In the genomic region with DNA sequence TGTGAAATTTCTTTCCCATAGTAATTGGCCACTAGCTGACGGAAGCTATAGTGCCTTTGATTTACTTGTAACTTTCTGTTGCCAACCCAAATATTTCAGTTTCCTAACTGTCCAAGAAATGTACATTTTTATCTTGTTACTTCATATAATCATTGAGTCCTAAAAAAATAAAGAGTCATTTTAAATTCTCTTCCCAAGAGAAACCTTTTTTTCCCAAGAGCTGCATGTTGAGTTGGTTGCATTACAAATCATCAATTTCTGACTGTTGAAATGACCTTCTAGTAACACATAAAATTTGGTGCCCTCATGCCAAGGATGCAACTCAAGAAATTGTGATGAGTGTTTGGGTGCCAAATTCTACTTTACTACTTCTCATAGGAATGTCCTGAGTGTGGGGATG, we compare ENCODE assay signal across 25 cellular contexts.
DNase-seq lines count a peak whose midpoint lies in the region; ATAC-seq and TF ChIP-seq lines count a peak whose summit lies in the region.
"Had no signal": no experiment of that assay in that cellular context is flagged by ENCODE, and none has a peak within 500 bp of the region (broad histone marks: within the 10 kb centered on the region; RNA-seq: fewer than 3 reads in every experiment).

No MANE protein-coding gene starts in this region.

- H2AFZ ChIP-seq in fibroblast of lung (ENCODE audit: low read length): no peak overlapping the region
- H2AFZ ChIP-seq: parathyroid adenoma had no signal

- H3K9me3 ChIP-seq in adipocyte (ENCODE audit: control insufficient read depth, low read length): peaks cover 13% of the 10 kb centered on the region
- no peaks in the 10 kb centered on the region for H3K9me3 ChIP-seq in fibroblast of lung (ENCODE audit: control insufficient read depth, insufficient read depth, low read depth, low read length)

- TF ChIP-seq CTCF in fibroblast of lung (conservative IDR thresholded peaks at IDR 0.05 in 1 of 2, IDR thresholded peaks at IDR 0.05 in 1 of 2; ENCODE audit: low read depth in 1 of 2, low read length in 2 of 2): no peak

- DNase-seq in EH (ENCODE audit: low read depth): peak; percentile 83
- DNase-seq in adipocyte (ENCODE audit: low read depth): peak; percentile 71
- DNase-seq in fibroblast of lung (ENCODE audit: low read depth in 2 of 2): peak; percentile 58 to 67
- DNase-seq in stromal cell of bone marrow (ENCODE audit: low read depth): peak; percentile 85
- no peak for DNase-seq in NCI-H524 treated with DMSO at 0.1 percent for 48 hours (lab: John Stamatoyannopoulos, UW)
- DNase-seq: activated CD4-positive, alpha-beta T cell treated with anti-CD3 and anti-CD28 coated beads for 36 hours; activated CD8-positive, alpha-beta T cell treated with anti-CD3 and anti-CD28 coated beads, Interleukin-2, amount 10 ng/mL, durations not matched to agents 7 days and 5 days; activated naive CD4-positive, alpha-beta T cell treated with anti-CD3 and anti-CD28 coated beads, Interleukin-2, amount 50 U/mL, for 16 hours; amygdala; C1 segment of cervical spinal cord; central memory CD4-positive, alpha-beta T cell; DMS53; GOT3; NCI-H1092; NCI-H1694; NCI-H446 treated with DMSO at 0.1 percent for 48 hours; nephron progenitor cell; spleen; T-helper 9 cell had no signal

- H3K27me3 ChIP-seq in adipocyte (replicated peaks; ENCODE audit: control insufficient read depth, insufficient read depth, low read length): no peaks in the 10 kb centered on the region
- H3K27me3 ChIP-seq in fibroblast of lung (ENCODE audit: control insufficient read depth, insufficient read depth, low read length): no peaks in the 10 kb centered on the region
- H3K27me3 ChIP-seq: spleen, tibial nerve had no signal

- H3K4me2 ChIP-seq in fibroblast of lung (ENCODE audit: extremely low read depth, insufficient read depth, low read length): no peak overlapping the region

- no peaks in the 10 kb centered on the region for H4K20me1 ChIP-seq in fibroblast of lung (ENCODE audit: control insufficient read depth, extremely low read depth, insufficient read depth, low read length)

- H3K27ac ChIP-seq in fibroblast of lung (ENCODE audit: insufficient read depth, low read length): no peak overlapping the region
- H3K27ac ChIP-seq: parathyroid adenoma, spleen, tibial nerve had no signal

- H3K4me1 ChIP-seq in adipocyte (ENCODE audit: control insufficient read depth, insufficient read depth, low read length) (no peaks in the 10 kb centered on the region), fibroblast of lung (ENCODE audit: control insufficient read depth, extremely low read depth, insufficient read depth, low read length) (no peaks in the 10 kb centered on the region)
- H3K4me1 ChIP-seq: parathyroid adenoma had no signal

- no peaks in the 10 kb centered on the region for H3K79me2 ChIP-seq in fibroblast of lung (ENCODE audit: control insufficient read depth, insufficient read depth, low read length)
- H3K79me2 ChIP-seq: parathyroid adenoma had no signal

- H3K36me3 ChIP-seq in adipocyte (ENCODE audit: control insufficient read depth, insufficient read depth, low read length, severe bottlenecking): no peaks in the 10 kb centered on the region
- H3K36me3 ChIP-seq in fibroblast of lung (ENCODE audit: control insufficient read depth, insufficient read depth, low read length): no peaks in the 10 kb centered on the region
- H3K36me3 ChIP-seq: spleen, tibial nerve had no signal

- H3K4me3 ChIP-seq in adipocyte (ENCODE audit: low read length) (no peak overlapping the region), fibroblast of lung (replicated peaks in 1 of 4; ENCODE audit: control extremely low read depth in 1 of 4, insufficient read depth in 1 of 4, low read depth in 3 of 4, low read length in 4 of 4) (no peak overlapping the region)
- H3K4me3 ChIP-seq: spleen, tibial nerve had no signal

- H3K9ac ChIP-seq in adipocyte (ENCODE audit: low read length): no peak overlapping the region
- no peak overlapping the region for H3K9ac ChIP-seq in fibroblast of lung (ENCODE audit: insufficient read depth, low read length)
- H3K9ac ChIP-seq: parathyroid adenoma had no signal

- ATAC-seq in HG02678 (IDR thresholded peaks at IDR 0.05; ENCODE audit: unreplicated experiment) (no peak), GM18873 (IDR thresholded peaks at IDR 0.05; ENCODE audit: low FRiP score, unreplicated experiment) (no peak)
- ATAC-seq: activated CD4-positive, alpha-beta T cell treated with anti-CD3 and anti-CD28 coated beads for 36 hours; activated CD8-positive, alpha-beta T cell treated with anti-CD3 and anti-CD28 coated beads, Interleukin-2, amount 10 ng/mL, durations not matched to agents 7 days and 5 days; activated T-helper 17 cell treated with anti-CD3 and anti-CD28 coated beads, Interleukin-2, amount 50 U/mL, for 72 hours; esophagus mucosa had no signal
